In genomic region chr6:72522735-72523141, GRCh38 we compare ENCODE assay signal across 9 cellular contexts.
DNase-seq lines count a peak whose midpoint lies in the region; ATAC-seq, FAIRE-seq and TF ChIP-seq lines count a peak whose summit lies in the region.
"Had no signal": no experiment of that assay in that cellular context is flagged by ENCODE, and none has a peak within 500 bp of the region (broad histone marks: within the 10 kb centered on the region; RNA-seq: fewer than 3 reads in every experiment).

No MANE protein-coding gene starts in this region.

- H3K4me3 Mint-ChIP-seq in nephron progenitor cell = no peak overlapping the region

- in situ Hi-C loops in HepG2 (cut with HindIII; ENCODE audit: extremely low pct_ligation_motif_present, low pct_unique_long_range_greater_than_20kb) = no loop called here

- H3K27ac Mint-ChIP-seq in nephron progenitor cell = no peak overlapping the region

- no peaks in the 10 kb centered on the region for H3K4me1 Mint-ChIP-seq in nephron progenitor cell

- no peak for TF ChIP-seq RAD21 in HepG2 (CRISPR knock-in tag; IDR thresholded peaks at IDR 0.05)

- H4K20me1 ChIP-seq in HepG2 (ENCODE audit: insufficient read depth, low read length) = no peaks in the 10 kb centered on the region
- no peaks in the 10 kb centered on the region for H4K20me1 ChIP-seq in PC-3 (ENCODE audit: low read length)

- 0% methylated on average over 5 of the region's 5 CpGs for WGBS in HepG2 (ENCODE audit: low lambda C conversion rate)
- WGBS in right lobe of liver (ENCODE audit: insufficient coverage, low coverage, low lambda C conversion rate, missing lambda C conversion rate) = 37% methylated on average over 2 of the region's 5 CpGs

- TF ChIP-seq CTCF in HepG2 (CRISPR knock-in tag; IDR thresholded peaks at IDR 0.05) = peak; percentile 41
- no peak for TF ChIP-seq CTCF in right lobe of liver (IDR thresholded peaks at IDR 0.05)
- peak; percentile 37 for TF ChIP-seq CTCF in PC-3 (conservative IDR thresholded peaks at IDR 0.05; ENCODE audit: low read depth, low read length)
- peak; percentile 10 for TF ChIP-seq CTCF in nephron progenitor cell (IDR thresholded peaks at IDR 0.05)

- intact Hi-C loops in HepG2 (cut with micrococcal nuclease; ENCODE audit: unreplicated experiment) (loop anchor here (5.0 kb wide), 1 partner anchor 110 kb away; no protein-coding TSS in a partner anchor), right lobe of liver (cut with DNase I) (no loop called here), PC-3 (cut with micrococcal nuclease) (no loop called here)

- H3K4me2 ChIP-seq in HepG2 (ENCODE audit: low read depth, low read length) (no peak overlapping the region), PC-3 (ENCODE audit: low read length) (no peak overlapping the region)

- H3K36me3 Mint-ChIP-seq in nephron progenitor cell (ENCODE audit: low read depth) = no peaks in the 10 kb centered on the region

- H3K9me3 ChIP-seq in HepG2 (ENCODE audit: low read length) = no peaks in the 10 kb centered on the region
- H3K9me3 ChIP-seq in right lobe of liver = no peaks in the 10 kb centered on the region
- no peaks in the 10 kb centered on the region for H3K9me3 ChIP-seq in PC-3 (ENCODE audit: low read length)

- H3K27ac ChIP-seq in HepG2 (ENCODE audit: extremely low read length, insufficient read depth, low read length) (no peak overlapping the region), right lobe of liver (no peak overlapping the region), PC-3 (ENCODE audit: low read length) (no peak overlapping the region)

- TF ChIP-seq POLR2A in HepG2 (IDR thresholded peaks at IDR 0.05; ENCODE audit: insufficient read depth in 1 of 2, low read depth in 2 of 2, low read length in 2 of 2) = no peak
- TF ChIP-seq POLR2A in right lobe of liver (IDR thresholded peaks at IDR 0.05) = no peak

- no peaks in the 10 kb centered on the region for H3K9me3 Mint-ChIP-seq in nephron progenitor cell

- H3K36me3 ChIP-seq in HepG2 (replicated peaks in 1 of 2; ENCODE audit: control insufficient read depth in 1 of 2, insufficient read depth in 2 of 2, low read length in 2 of 2) (no peaks in the 10 kb centered on the region), right lobe of liver (no peaks in the 10 kb centered on the region), PC-3 (ENCODE audit: low read depth, low read length) (no peaks in the 10 kb centered on the region)

- H2AFZ ChIP-seq in HepG2 (ENCODE audit: low read length) = no peak overlapping the region
- no peak overlapping the region for H2AFZ ChIP-seq in PC-3 (ENCODE audit: low read length)

- H3K27me3 Mint-ChIP-seq in nephron progenitor cell (ENCODE audit: low read depth, poor library complexity) = no peaks in the 10 kb centered on the region

- CTCF ChIA-PET in HepG2 (lab: Yijun Ruan, JAX; ENCODE audit: low intra/inter-chr PET ratio, low total read pairs) = no interaction called here
- CTCF ChIA-PET in PC-3 (lab: Charles Lee) = no interaction called here

- POLR2A ChIA-PET in HepG2 (lab: Yijun Ruan, JAX) = no interaction called here
- POLR2A ChIA-PET in PC-3 (lab: Charles Lee; ENCODE audit: unreplicated experiment) = interaction anchor here (0.6 kb wide), 1 partner anchor 42 kb away, joined by 3 read pairs; no protein-coding TSS in a partner anchor

- peak; percentile 91 for ATAC-seq in HepG2
- no peak for ATAC-seq in right lobe of liver
- peak; percentile 61 for ATAC-seq in HG03066 (IDR thresholded peaks at IDR 0.05; ENCODE audit: low read depth, unreplicated experiment)
- no peak for ATAC-seq in PC-3
- ATAC-seq in GM19452 (IDR thresholded peaks at IDR 0.05; ENCODE audit: unreplicated experiment) = no peak

- no peak for FAIRE-seq in HepG2 (lab: Jason Lieb, UNC)
- FAIRE-seq: G401.6 had no signal

- H3K9ac ChIP-seq in HepG2 (ENCODE audit: insufficient read depth, low read depth, low read length) (no peak overlapping the region), PC-3 (ENCODE audit: low read length) (no peak overlapping the region)

- H3K4me1 ChIP-seq in HepG2 (ENCODE audit: insufficient read depth, low read length) (no peaks in the 10 kb centered on the region), right lobe of liver (no peaks in the 10 kb centered on the region), PC-3 (ENCODE audit: insufficient read depth, low read length) (no peaks in the 10 kb centered on the region)

- no peak for TF ChIP-seq EP300 in HepG2 (IDR thresholded peaks at IDR 0.05; ENCODE audit: low read depth in 2 of 2, low read length in 2 of 2)
- TF ChIP-seq EP300 in HepG2 (CRISPR knock-in tag; IDR thresholded peaks at IDR 0.05; ENCODE audit: borderline replicate concordance) = no peak

- DNase-seq in HepG2 (ENCODE audit: low spot score) (peak; percentile 9), right lobe of liver (no peak), PC-3 (peak; percentile 10), nephron progenitor cell (peak; percentile 15), cerebellum (ENCODE audit: low spot score) (no peak), dedifferentiated amniotic fluid mesenchymal stem cell (ENCODE audit: extremely low spot score) (no peak)

- no peaks in the 10 kb centered on the region for H3F3A ChIP-seq in PC-3 (ENCODE audit: low read length, unreplicated experiment)

- no peaks in the 10 kb centered on the region for H3K27me3 ChIP-seq in HepG2 (ENCODE audit: control insufficient read depth in 1 of 2, insufficient read depth in 2 of 2, low read length in 2 of 2)
- H3K27me3 ChIP-seq in right lobe of liver = no peaks in the 10 kb centered on the region
- H3K27me3 ChIP-seq in PC-3 (ENCODE audit: low read length) = no peaks in the 10 kb centered on the region

- no TSS peak for BruUV-seq in HepG2 (replicated peaks; lab: Mats Ljungman, UMichigan)
- BruUV-seq in PC-3 (replicated peaks; lab: Mats Ljungman, UMichigan) = no TSS peak

- no peaks in the 10 kb centered on the region for H3K79me2 ChIP-seq in HepG2 (ENCODE audit: insufficient read depth, low read length)
- no peaks in the 10 kb centered on the region for H3K79me2 ChIP-seq in PC-3 (ENCODE audit: low read length)

- no peaks in the 10 kb centered on the region for H3K9me2 ChIP-seq in PC-3 (replicated peaks; ENCODE audit: low read length)

- H3K4me3 ChIP-seq in HepG2 (replicated peaks in 1 of 3; ENCODE audit: insufficient read depth in 1 of 3, low read depth in 2 of 3, low read length in 3 of 3) (no peak overlapping the region), right lobe of liver (no peak overlapping the region), PC-3 (ENCODE audit: low read length) (no peak overlapping the region)

TF ChIP-seq in HepG2, 621 proteins besides CTCF, POLR2A, EP300 and RAD21:
- TF ChIP-seq LRRFIP1 (CRISPR knock-in tag; conservative IDR thresholded peaks at IDR 0.05) (no peak), STAG1 (CRISPR knock-in tag; IDR thresholded peaks at IDR 0.05) (peak; percentile 15; the same call in 1 of the 2 replicates), ARNT (IDR thresholded peaks at IDR 0.05) (no peak), HOXD1 (CRISPR knock-in tag; IDR thresholded peaks at IDR 0.05) (no peak)

Comparison
In these comparisons a context has a peak if more than half of its experiments do, and no peak if none do; other contexts are left out.
1. ATAC-seq: peak in HepG2 (single experiment) and HG03066 (single experiment); none in right lobe of liver (0 of 4), PC-3 (single experiment) and GM19452 (single experiment).
2. DNase-seq: peak in HepG2 (single experiment), PC-3 (single experiment) and nephron progenitor cell (single experiment); none in right lobe of liver (0 of 3), cerebellum (single experiment) and dedifferentiated amniotic fluid mesenchymal stem cell (single experiment).
3. CTCF ChIP-seq: peak in HepG2 (single experiment), PC-3 (single experiment) and nephron progenitor cell (single experiment); none in right lobe of liver (0 of 4).